9 cellular contexts compared by ENCODE assay signal in genomic region chr5:78907255-78907886, GRCh38.
DNase-seq lines count a peak whose midpoint lies in the region; ATAC-seq and TF ChIP-seq lines count a peak whose summit lies in the region.
"Had no signal": no experiment of that assay in that cellular context is flagged by ENCODE, and none has a peak within 500 bp of the region (broad histone marks: within the 10 kb centered on the region; RNA-seq: fewer than 3 reads in every experiment).

No MANE protein-coding gene starts in this region.

- TF ChIP-seq CTCF in esophagus muscularis mucosa (IDR thresholded peaks at IDR 0.05) (no peak), progenitor cell of endocrine pancreas (IDR thresholded peaks at IDR 0.05; ENCODE audit: unreplicated experiment) (no peak)

- peaks cover 22 to 48% (median 37%) of the 10 kb centered on the region in 4 donors for H3K4me1 ChIP-seq in esophagus muscularis mucosa

- no peaks in the 10 kb centered on the region for H3K36me3 ChIP-seq in esophagus muscularis mucosa
- H3K36me3 ChIP-seq: neutrophil had no signal

- H3K36me3 Mint-ChIP-seq in progenitor cell of endocrine pancreas (ENCODE audit: insufficient read depth) = no peaks in the 10 kb centered on the region

- ATAC-seq in HG03378 (IDR thresholded peaks at IDR 0.05; ENCODE audit: unreplicated experiment) = no peak

- no peaks in the 10 kb centered on the region for H3K9me3 Mint-ChIP-seq in progenitor cell of endocrine pancreas (ENCODE audit: low read depth)

- H3K27me3 Mint-ChIP-seq in progenitor cell of endocrine pancreas = no peaks in the 10 kb centered on the region

- no peaks in the 10 kb centered on the region for H3K27me3 ChIP-seq in esophagus muscularis mucosa
- H3K27me3 ChIP-seq: neutrophil had no signal

- H3K4me1 Mint-ChIP-seq in progenitor cell of endocrine pancreas (ENCODE audit: low read depth) = peaks cover 54% of the 10 kb centered on the region

- DNase-seq in DMS 273 treated with DMSO at 0.1 percent for 48 hours (lab: John Stamatoyannopoulos, UW) (peak; percentile 84), NCI-H524 treated with DMSO at 0.1 percent for 48 hours (lab: John Stamatoyannopoulos, UW) (peak; percentile 57), esophagus muscularis mucosa (ENCODE audit: extremely low spot score) (no peak), progenitor cell of endocrine pancreas (ENCODE audit: low spot score, unreplicated experiment) (no peak), ureter (ENCODE audit: low spot score) (no peak), NCI-H774 (lab: John Stamatoyannopoulos, UW) (no peak), NCI-H1436 (lab: John Stamatoyannopoulos, UW) (no peak)

- no peak for TF ChIP-seq POLR2A in esophagus muscularis mucosa (IDR thresholded peaks at IDR 0.05; ENCODE audit: low read depth)

- peak overlapping the region in 2 of 4 donors; percentile 13 to 14 for H3K4me3 ChIP-seq in esophagus muscularis mucosa

- H3K27ac ChIP-seq in esophagus muscularis mucosa (replicated peaks in 1 of 4) = peak overlapping the region; percentile 40 to 68 (median 66)
- H3K27ac ChIP-seq: neutrophil had no signal

- WGBS in esophagus muscularis mucosa = 55% methylated on average over 11 of the region's 11 CpGs

- no peak overlapping the region for H3K4me3 Mint-ChIP-seq in progenitor cell of endocrine pancreas (ENCODE audit: low read depth)

- H3K9me3 ChIP-seq in esophagus muscularis mucosa = no peaks in the 10 kb centered on the region
- H3K9me3 ChIP-seq: neutrophil had no signal

- H3K27ac Mint-ChIP-seq in progenitor cell of endocrine pancreas = peak overlapping the region; percentile 84

- intact Hi-C loops in esophagus muscularis mucosa (cut with DNase I) = no loop called here

- TF ChIP-seq EP300 in esophagus muscularis mucosa (IDR thresholded peaks at IDR 0.05) = no peak

Comparison
In these comparisons a context has a peak if more than half of its experiments do, and no peak if none do; other contexts are left out.
1. DNase-seq: peak in DMS 273 treated with DMSO at 0.1 percent for 48 hours (single experiment) and NCI-H524 treated with DMSO at 0.1 percent for 48 hours (single experiment); none in esophagus muscularis mucosa (single experiment), progenitor cell of endocrine pancreas (single experiment), ureter (single experiment), NCI-H774 (single experiment) and NCI-H1436 (single experiment).